ENCODE assay signal across 1 cellular context in the genomic region with DNA sequence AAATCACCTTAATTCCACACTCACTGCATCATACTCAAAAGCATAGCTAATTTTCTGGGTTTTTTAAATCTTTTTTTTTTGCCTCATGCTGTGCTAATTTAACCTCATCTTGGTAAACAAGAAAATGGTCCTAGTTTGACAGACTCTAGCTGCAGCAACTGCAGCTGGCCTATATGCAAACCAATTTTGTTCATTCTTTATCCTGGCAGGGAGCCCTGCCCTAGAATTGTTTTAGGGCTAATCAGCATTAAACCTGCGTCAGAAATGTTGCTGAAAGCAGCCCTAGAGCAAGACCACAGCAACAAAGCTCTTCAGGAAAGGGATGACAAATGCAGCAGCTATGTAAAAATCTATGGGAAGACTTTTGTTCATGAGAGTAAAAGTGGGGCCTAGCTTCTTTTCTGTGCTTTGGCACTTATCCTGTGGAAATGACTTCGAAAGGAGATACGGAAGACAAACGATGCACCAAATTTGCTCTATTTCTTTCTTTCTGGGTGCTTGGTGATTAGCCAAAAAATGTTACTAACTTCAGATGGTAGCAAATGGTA.
A peak's percentile ranks its signal among the peaks of the same experiment; 100 is the strongest.
TF ChIP-seq lines count a peak whose summit lies in the region.

No MANE protein-coding gene starts in this region.

TF ChIP-seq in HCT116, 20 proteins besides CTCF, POLR2A, EP300 and RAD21 (continued from another document):
- TF ChIP-seq EZH2 (IDR thresholded peaks at IDR 0.05) (no peak), TCF7L2 (IDR thresholded peaks at IDR 0.05; ENCODE audit: borderline replicate concordance, extremely low read depth, insufficient read depth, insufficient read length) (no peak), SIN3A (IDR thresholded peaks at IDR 0.05; ENCODE audit: low read depth) (peak; percentile 36; the same call in 1 of the 2 replicates), SRF (IDR thresholded peaks at IDR 0.05; ENCODE audit: low read depth) (no peak; the same call in 1 of the 2 replicates), CBX3 (IDR thresholded peaks at IDR 0.05; ENCODE audit: low read depth) (0 out of 2 replicates have a peak, but pooled peaks have one; percentile 43), EGR1 (IDR thresholded peaks at IDR 0.05; ENCODE audit: low read depth) (no peak), JUND (IDR thresholded peaks at IDR 0.05) (peak; percentile 89), ELF1 (IDR thresholded peaks at IDR 0.05; ENCODE audit: borderline replicate concordance, low read depth) (no peak), ZNF274 (IDR thresholded peaks at IDR 0.05; ENCODE audit: low read depth, low read length) (no peak), POLR2AphosphoS5 (IDR thresholded peaks at IDR 0.05; ENCODE audit: low read depth, low read length) (peak; percentile 46; the same call in 1 of the 2 replicates), EZH2phosphoT487 (IDR thresholded peaks at IDR 0.05; ENCODE audit: borderline replicate concordance) (no peak), ZFX (IDR thresholded peaks at IDR 0.05) (no peak; the same call in 1 of the 2 replicates), CEBPB (IDR thresholded peaks at IDR 0.05; ENCODE audit: low read depth) (peak; percentile 69)
- TF ChIP-seq, protein P1, sequence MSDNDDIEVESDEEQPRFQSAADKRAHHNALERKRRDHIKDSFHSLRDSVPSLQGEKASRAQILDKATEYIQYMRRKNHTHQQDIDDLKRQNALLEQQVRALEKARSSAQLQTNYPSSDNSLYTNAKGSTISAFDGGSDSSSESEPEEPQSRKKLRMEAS (IDR thresholded peaks at IDR 0.05): peak; percentile 24; the same call in 1 of the 2 replicates
- TF ChIP-seq, protein P2, sequence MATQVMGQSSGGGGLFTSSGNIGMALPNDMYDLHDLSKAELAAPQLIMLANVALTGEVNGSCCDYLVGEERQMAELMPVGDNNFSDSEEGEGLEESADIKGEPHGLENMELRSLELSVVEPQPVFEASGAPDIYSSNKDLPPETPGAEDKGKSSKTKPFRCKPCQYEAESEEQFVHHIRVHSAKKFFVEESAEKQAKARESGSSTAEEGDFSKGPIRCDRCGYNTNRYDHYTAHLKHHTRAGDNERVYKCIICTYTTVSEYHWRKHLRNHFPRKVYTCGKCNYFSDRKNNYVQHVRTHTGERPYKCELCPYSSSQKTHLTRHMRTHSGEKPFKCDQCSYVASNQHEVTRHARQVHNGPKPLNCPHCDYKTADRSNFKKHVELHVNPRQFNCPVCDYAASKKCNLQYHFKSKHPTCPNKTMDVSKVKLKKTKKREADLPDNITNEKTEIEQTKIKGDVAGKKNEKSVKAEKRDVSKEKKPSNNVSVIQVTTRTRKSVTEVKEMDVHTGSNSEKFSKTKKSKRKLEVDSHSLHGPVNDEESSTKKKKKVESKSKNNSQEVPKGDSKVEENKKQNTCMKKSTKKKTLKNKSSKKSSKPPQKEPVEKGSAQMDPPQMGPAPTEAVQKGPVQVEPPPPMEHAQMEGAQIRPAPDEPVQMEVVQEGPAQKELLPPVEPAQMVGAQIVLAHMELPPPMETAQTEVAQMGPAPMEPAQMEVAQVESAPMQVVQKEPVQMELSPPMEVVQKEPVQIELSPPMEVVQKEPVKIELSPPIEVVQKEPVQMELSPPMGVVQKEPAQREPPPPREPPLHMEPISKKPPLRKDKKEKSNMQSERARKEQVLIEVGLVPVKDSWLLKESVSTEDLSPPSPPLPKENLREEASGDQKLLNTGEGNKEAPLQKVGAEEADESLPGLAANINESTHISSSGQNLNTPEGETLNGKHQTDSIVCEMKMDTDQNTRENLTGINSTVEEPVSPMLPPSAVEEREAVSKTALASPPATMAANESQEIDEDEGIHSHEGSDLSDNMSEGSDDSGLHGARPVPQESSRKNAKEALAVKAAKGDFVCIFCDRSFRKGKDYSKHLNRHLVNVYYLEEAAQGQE (IDR thresholded peaks at IDR 0.05; ENCODE audit: low read depth): no peak
- TF ChIP-seq, protein P3, sequence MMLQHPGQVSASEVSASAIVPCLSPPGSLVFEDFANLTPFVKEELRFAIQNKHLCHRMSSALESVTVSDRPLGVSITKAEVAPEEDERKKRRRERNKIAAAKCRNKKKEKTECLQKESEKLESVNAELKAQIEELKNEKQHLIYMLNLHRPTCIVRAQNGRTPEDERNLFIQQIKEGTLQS (IDR thresholded peaks at IDR 0.05): peak; percentile 33; the same call in 1 of the 2 replicates
- TF ChIP-seq, protein P4, sequence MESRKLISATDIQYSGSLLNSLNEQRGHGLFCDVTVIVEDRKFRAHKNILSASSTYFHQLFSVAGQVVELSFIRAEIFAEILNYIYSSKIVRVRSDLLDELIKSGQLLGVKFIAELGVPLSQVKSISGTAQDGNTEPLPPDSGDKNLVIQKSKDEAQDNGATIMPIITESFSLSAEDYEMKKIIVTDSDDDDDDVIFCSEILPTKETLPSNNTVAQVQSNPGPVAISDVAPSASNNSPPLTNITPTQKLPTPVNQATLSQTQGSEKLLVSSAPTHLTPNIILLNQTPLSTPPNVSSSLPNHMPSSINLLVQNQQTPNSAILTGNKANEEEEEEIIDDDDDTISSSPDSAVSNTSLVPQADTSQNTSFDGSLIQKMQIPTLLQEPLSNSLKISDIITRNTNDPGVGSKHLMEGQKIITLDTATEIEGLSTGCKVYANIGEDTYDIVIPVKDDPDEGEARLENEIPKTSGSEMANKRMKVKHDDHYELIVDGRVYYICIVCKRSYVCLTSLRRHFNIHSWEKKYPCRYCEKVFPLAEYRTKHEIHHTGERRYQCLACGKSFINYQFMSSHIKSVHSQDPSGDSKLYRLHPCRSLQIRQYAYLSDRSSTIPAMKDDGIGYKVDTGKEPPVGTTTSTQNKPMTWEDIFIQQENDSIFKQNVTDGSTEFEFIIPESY (IDR thresholded peaks at IDR 0.05; ENCODE audit: extremely low read depth, insufficient replicate concordance, low read length): peak; percentile 32
